8 cellular contexts compared by ENCODE assay signal in genomic region chrX:108091266-108091877, GRCh38. TPM values are rescaled to one million over a fixed set of nuclear protein-coding genes. Genes with fewer than 3 reads are reported as not detected.
DNase-seq lines count a peak whose midpoint lies in the region; ATAC-seq, FAIRE-seq and TF ChIP-seq lines count a peak whose summit lies in the region.

TSS of gene ATG4A (plus strand) at chrX:108091778. CDS start at chrX:108091827, 49 bp downstream.
TSS of gene PSMD10 (minus strand) at chrX:108091542. CDS start at chrX:108091520, 22 bp downstream.

- peak; percentile 98 for FAIRE-seq in GM12891 (lab: Jason Lieb, UNC)

- no peaks in the 10 kb centered on the region for H3K9me3 ChIP-seq in ovary
- H3K9me3 ChIP-seq in thyroid gland = no peaks in the 10 kb centered on the region

- H3K4me3 ChIP-seq in ovary (peak within 1 kb of the TSS; percentile 50), thyroid gland (replicated peaks in 1 of 3) (peak within 1 kb of the TSS; percentile 15 to 75 (median 34))

- WGBS in ovary, 3 donors = 30 to 37% (median 30%) methylated on average over 40 to 47 of the region's 47 CpGs
- 0% methylated on average over 14 to 20 of the region's 47 CpGs for WGBS in thyroid gland, 2 donors

- DNase-seq in GM12891 (ENCODE audit: insufficient read length, low spot score) (peak; percentile 26), NCI-H128 (lab: John Stamatoyannopoulos, UW; ENCODE audit: unreplicated experiment) (peak; percentile 83), SKM-1 treated with dmso at 0.1 percent for 144 hours (lab: John Stamatoyannopoulos, UW; ENCODE audit: unreplicated experiment) (peak; percentile 91), head of caudate nucleus (peak; percentile 82 to 97 (median 93)), ovary (peak; percentile 85 to 90 (median 88)), thyroid gland (peak; percentile 93 to 94)
- DNase-seq in activated naive CD8-positive, alpha-beta T cell treated with anti-CD3 and anti-CD28 coated beads, Interleukin-2, amount 10 ng/mL, durations not matched to agents 7 days and 5 days = peak; percentile 83

- H3K4me1 Mint-ChIP-seq in activated naive CD8-positive, alpha-beta T cell treated with anti-CD3 and anti-CD28 coated beads, Interleukin-2, amount 10 ng/mL, durations not matched to agents 7 days and 5 days = peaks cover 4% of the 10 kb centered on the region

- no peak within 1 kb of the TSS for H3K27ac Mint-ChIP-seq in activated naive CD8-positive, alpha-beta T cell treated with anti-CD3 and anti-CD28 coated beads, Interleukin-2, amount 10 ng/mL, durations not matched to agents 7 days and 5 days

- intact Hi-C loops in head of caudate nucleus (cut with DNase I) = no loop called here
- intact Hi-C loops in ovary (cut with DNase I) = no loop called here
- intact Hi-C loops in thyroid gland (cut with DNase I) = no loop called here

- H3K27me3 ChIP-seq in ovary (no peaks in the 10 kb centered on the region), thyroid gland (no peaks in the 10 kb centered on the region)

- ATAC-seq in HG02763 (IDR thresholded peaks at IDR 0.05; ENCODE audit: unreplicated experiment) = peak; percentile 96
- peak; percentile 95 for ATAC-seq in activated naive CD8-positive, alpha-beta T cell treated with anti-CD3 and anti-CD28 coated beads, Interleukin-2, amount 10 ng/mL, durations not matched to agents 7 days and 5 days (ENCODE audit: low read depth)

- no peak for TF ChIP-seq EP300 in ovary (IDR thresholded peaks at IDR 0.05)

- H3K4me1 ChIP-seq in ovary (ENCODE audit: insufficient read depth) (no peaks in the 10 kb centered on the region), thyroid gland (no peaks in the 10 kb centered on the region)

- H3K27ac ChIP-seq in ovary = peak within 1 kb of the TSS; percentile 34 to 71
- H3K27ac ChIP-seq in thyroid gland = peak within 1 kb of the TSS; percentile 51 to 90 (median 56)

- no peaks in the 10 kb centered on the region for H3K27me3 Mint-ChIP-seq in activated naive CD8-positive, alpha-beta T cell treated with anti-CD3 and anti-CD28 coated beads, Interleukin-2, amount 10 ng/mL, durations not matched to agents 7 days and 5 days

- no peaks in the 10 kb centered on the region for H3K36me3 Mint-ChIP-seq in activated naive CD8-positive, alpha-beta T cell treated with anti-CD3 and anti-CD28 coated beads, Interleukin-2, amount 10 ng/mL, durations not matched to agents 7 days and 5 days

- H3K4me3 Mint-ChIP-seq in activated naive CD8-positive, alpha-beta T cell treated with anti-CD3 and anti-CD28 coated beads, Interleukin-2, amount 10 ng/mL, durations not matched to agents 7 days and 5 days = no peak within 1 kb of the TSS

- TF ChIP-seq CTCF in ovary (IDR thresholded peaks at IDR 0.05) = no peak
- no peak for TF ChIP-seq CTCF in thyroid gland (IDR thresholded peaks at IDR 0.05)

- TF ChIP-seq POLR2A in GM12891 (IDR thresholded peaks at IDR 0.05; ENCODE audit: low read depth, low read length) (no peak; the same call in 1 of the 2 replicates), ovary (IDR thresholded peaks at IDR 0.05) (peak; percentile 66), thyroid gland (IDR thresholded peaks at IDR 0.05) (peak in 1 of 2 donors; percentile 78)

- POLR2A ChIA-PET in activated naive CD8-positive, alpha-beta T cell treated with anti-CD3 and anti-CD28 coated beads, Interleukin-2, amount 10 ng/mL, durations not matched to agents 7 days and 5 days (lab: Charles Lee) = interaction anchor here (1.2 to 1.5 kb wide), 4 partner anchors 12 to 463 kb away, joined by 3 to 5 read pairs (median 4); partner anchors contain the start of gene PRPS1

- H3K9me3 Mint-ChIP-seq in activated naive CD8-positive, alpha-beta T cell treated with anti-CD3 and anti-CD28 coated beads, Interleukin-2, amount 10 ng/mL, durations not matched to agents 7 days and 5 days = no peaks in the 10 kb centered on the region

- no peaks in the 10 kb centered on the region for H3K36me3 ChIP-seq in ovary
- H3K36me3 ChIP-seq in thyroid gland = no peaks in the 10 kb centered on the region

TF ChIP-seq in GM12891, 5 proteins besides CTCF, POLR2A, EP300 and RAD21:
- TF ChIP-seq POLR2AphosphoS5 (IDR thresholded peaks at IDR 0.05; ENCODE audit: low read depth, low read length) (peak; percentile 44; the same call in 1 of the 2 replicates), SPI1 (IDR thresholded peaks at IDR 0.05; ENCODE audit: low read depth, low read length) (no peak)
TF ChIP-seq in GM12891: peak in this region for 1.

RNA-seq across cellular contexts. Expression of gene ATG4A, which starts in this region (rescaled TPM):
- polyA plus RNA-seq in GM12891 (2012; ENCODE audit: low read depth, missing spikeins) = 9.2 TPM
- total RNA-seq in activated naive CD8-positive, alpha-beta T cell treated with anti-CD3 and anti-CD28 coated beads, Interleukin-2, amount 10 ng/mL, durations not matched to agents 7 days and 5 days = 10 to 100 TPM; 10.3 to 10.9 TPM
- 1 to 10 TPM; 3.7 to 8.3 (median 5.2) TPM for total RNA-seq in ovary
- polyA plus RNA-seq in ovary = 10 to 100 TPM in 1 of 2 donors, 1 to 10 TPM in 1; 3.9 to 13.5 TPM
- 10 to 100 TPM; 12.4 to 25.0 (median 18.8) TPM for total RNA-seq in thyroid gland

RNA-seq across cellular contexts. Expression of gene PSMD10, which starts in this region (rescaled TPM):
- polyA plus RNA-seq in GM12891 (2012; ENCODE audit: low read depth, missing spikeins) = 54.9 TPM
- total RNA-seq in activated naive CD8-positive, alpha-beta T cell treated with anti-CD3 and anti-CD28 coated beads, Interleukin-2, amount 10 ng/mL, durations not matched to agents 7 days and 5 days = 10 to 100 TPM; 32.1 to 33.0 TPM
- 10 to 100 TPM; 24.0 to 50.5 (median 40.9) TPM for total RNA-seq in ovary
- polyA plus RNA-seq in ovary = 10 to 100 TPM; 41.6 to 59.4 TPM
- total RNA-seq in thyroid gland = 10 to 100 TPM; 43.6 to 45.6 (median 44.2) TPM

Comparison
In these comparisons a context has a peak if more than half of its experiments do, and no peak if none do; other contexts are left out.
1. Peak in every context shown above with its lines: DNase-seq, ATAC-seq, H3K4me3 ChIP-seq and H3K27ac ChIP-seq.
2. DNase-seq: peak in every context shown above with its lines; median percentile 94 in thyroid gland; 93 in head of caudate nucleus; 91 in SKM-1 treated with dmso at 0.1 percent for 144 hours; 88 in ovary; 83 in NCI-H128; 83 in activated naive CD8-positive, alpha-beta T cell treated with anti-CD3 and anti-CD28 coated beads, Interleukin-2, amount 10 ng/mL, durations not matched to agents 7 days and 5 days; 26 in GM12891.